ENCODE assay signal across 8 cellular contexts in genomic region chr5:32311404-32312193, GRCh38. TPM values are rescaled to one million over a fixed set of nuclear protein-coding genes. Genes with fewer than 3 reads are reported as not detected.
DNase-seq lines count a peak whose midpoint lies in the region; ATAC-seq and TF ChIP-seq lines count a peak whose summit lies in the region.

No MANE protein-coding gene starts in this region.

- TF ChIP-seq CTCF in left lung (IDR thresholded peaks at IDR 0.05) (no peak), tibial nerve (IDR thresholded peaks at IDR 0.05) (no peak)

- no peaks in the 10 kb centered on the region for H3K36me3 ChIP-seq in left lung
- no peaks in the 10 kb centered on the region for H3K36me3 ChIP-seq in tibial nerve

- peak overlapping the region; percentile 93 for H3K4me3 Mint-ChIP-seq in stimulated activated naive CD8-positive, alpha-beta T cell treated with anti-CD3 and anti-CD28 coated beads, Interleukin-15, Interleukin-2, amounts not matched to agents 100 ng/mL and 50 ng/mL, for 24 hours

- no peak for TF ChIP-seq EP300 in tibial nerve (IDR thresholded peaks at IDR 0.05)

- TF ChIP-seq POLR2A in tibial nerve (IDR thresholded peaks at IDR 0.05): no peak

- peaks cover 11% of the 10 kb centered on the region for H3K36me3 Mint-ChIP-seq in stimulated activated naive CD8-positive, alpha-beta T cell treated with anti-CD3 and anti-CD28 coated beads, Interleukin-15, Interleukin-2, amounts not matched to agents 100 ng/mL and 50 ng/mL, for 24 hours (ENCODE audit: low read depth)

- WGBS in tibial nerve, 2 donors: 22 to 27% methylated on average over 16 of the region's 16 CpGs

- H3K27ac ChIP-seq in angular gyrus (ENCODE audit: low read depth, low read length): peak overlapping the region; percentile 82
- H3K27ac ChIP-seq in left lung: peak overlapping the region; percentile 95 to 98
- peak overlapping the region; percentile 92 to 98 (median 96) for H3K27ac ChIP-seq in tibial nerve

- DNase-seq in stimulated activated naive CD8-positive, alpha-beta T cell treated with anti-CD3 and anti-CD28 coated beads, Interleukin-15, Interleukin-2, amounts not matched to agents 100 U/mL and 50 U/mL, for 24 hours: no peak
- DNase-seq in left lung (peak in 1 of 2 donors; percentile 49), tibial nerve (ENCODE audit: low spot score in 2 of 2) (no peak), foreskin melanocyte (no peak)
- no peak for DNase-seq in effector CD8-positive, alpha-beta T cell (lab: John Stamatoyannopoulos, UW)

- no peak for ATAC-seq in stimulated activated naive CD8-positive, alpha-beta T cell treated with anti-CD3 and anti-CD28 coated beads, Interleukin-15, Interleukin-2, amounts not matched to agents 100 U/mL and 50 U/mL, for 24 hours
- ATAC-seq in left lung (no peak), GM21528 (IDR thresholded peaks at IDR 0.05; ENCODE audit: low FRiP score, unreplicated experiment) (no peak)

- no peaks in the 10 kb centered on the region for H3K9me3 Mint-ChIP-seq in stimulated activated naive CD8-positive, alpha-beta T cell treated with anti-CD3 and anti-CD28 coated beads, Interleukin-15, Interleukin-2, amounts not matched to agents 100 ng/mL and 50 ng/mL, for 24 hours

- intact Hi-C loops in left lung (cut with DNase I): no loop called here

- H3K27me3 Mint-ChIP-seq in stimulated activated naive CD8-positive, alpha-beta T cell treated with anti-CD3 and anti-CD28 coated beads, Interleukin-15, Interleukin-2, amounts not matched to agents 100 ng/mL and 50 ng/mL, for 24 hours: no peaks in the 10 kb centered on the region

- H3K9me3 ChIP-seq in left lung: no peaks in the 10 kb centered on the region
- no peaks in the 10 kb centered on the region for H3K9me3 ChIP-seq in tibial nerve

- peaks cover 40% of the 10 kb centered on the region for H3K4me1 Mint-ChIP-seq in stimulated activated naive CD8-positive, alpha-beta T cell treated with anti-CD3 and anti-CD28 coated beads, Interleukin-15, Interleukin-2, amounts not matched to agents 100 ng/mL and 50 ng/mL, for 24 hours (ENCODE audit: low read depth)

- H3K4me1 ChIP-seq in left lung (peaks cover 15 to 50% of the 10 kb centered on the region in 2 donors), tibial nerve (peaks cover 4 to 60% (median 26%) of the 10 kb centered on the region in 4 donors)

- H3K27me3 ChIP-seq in left lung (peaks cover 0 to 4% of the 10 kb centered on the region in 2 donors), tibial nerve (no peaks in the 10 kb centered on the region)

- peak overlapping the region; percentile 87 for H3K27ac Mint-ChIP-seq in stimulated activated naive CD8-positive, alpha-beta T cell treated with anti-CD3 and anti-CD28 coated beads, Interleukin-15, Interleukin-2, amounts not matched to agents 100 ng/mL and 50 ng/mL, for 24 hours

- H3K4me3 ChIP-seq in left lung (peak overlapping the region; percentile 72 to 93), tibial nerve (peak overlapping the region; percentile 58 to 95 (median 84))

RNA-seq across cellular contexts. Expression of gene MTMR12, which starts 1.1 kb away (rescaled TPM):
- total RNA-seq in left lung (10 to 100 TPM; 27.9 to 28.8 TPM), tibial nerve (10 to 100 TPM; 35.8 to 40.0 (median 38.1) TPM)
